ENCODE assay signal across 22 cellular contexts in genomic region chr14:95015046-95015445, GRCh38.
"Had no signal": no experiment of that assay in that cellular context is flagged by ENCODE, and none has a peak within 500 bp of the region (broad histone marks: within the 10 kb centered on the region; RNA-seq: fewer than 3 reads in every experiment).

No MANE protein-coding gene starts in this region.

- H3K9me3 ChIP-seq: adrenal gland had no signal

- H3K36me3 ChIP-seq: adrenal gland had no signal

- H3K4me3 ChIP-seq: adrenal gland had no signal

- H3K27ac ChIP-seq: adrenal gland had no signal

- DNase-seq: activated CD4-positive, alpha-beta T cell treated with anti-CD3 and anti-CD28 coated beads for 48 hours; activated CD4-positive, alpha-beta T cell treated with anti-CD3 and anti-CD28 coated beads, Interleukin-2, amount 50 U/mL, for 4 hours; activated CD4-positive, CD25-positive, alpha-beta regulatory T cell treated with anti-CD3 and anti-CD28 coated beads, Interleukin-2, amount 50 U/mL, for 72 hours; activated CD8-positive, alpha-beta memory T cell treated with anti-CD3 and anti-CD28 coated beads, Interleukin-2, amount 50 U/mL, for 48 hours; activated CD8-positive, alpha-beta T cell treated with anti-CD3 and anti-CD28 coated beads, Interleukin-2, amount 10 ng/mL, durations not matched to agents 7 days and 5 days; activated naive CD4-positive, alpha-beta T cell treated with anti-CD3 and anti-CD28 coated beads, Interleukin-2, amount 50 U/mL, for 16 hours; activated naive CD8-positive, alpha-beta T cell treated with anti-CD3 and anti-CD28 coated beads, Interleukin-2, amount 10 ng/mL, durations not matched to agents 7 days and 5 days; activated T-cell treated with anti-CD3 and anti-CD28 coated beads, Interleukin-2, amount 50 U/mL, for 1 hour; adrenal gland; anterior cingulate cortex; caudate nucleus; Kasumi-1; KBM-7; MV-4-11; NCI-H1092 treated with DMSO at 0.1 percent for 48 hours; NCI-H1436 treated with DMSO at 0.1 percent for 48 hours; NCI-H187; NCI-H2081; NCI-H446; NCI-H524; SHP77 treated with DMSO at 0.1 percent for 48 hours had no signal

- H3K4me1 ChIP-seq: adrenal gland had no signal

- ATAC-seq: activated CD8-positive, alpha-beta T cell treated with anti-CD3 and anti-CD28 coated beads, Interleukin-2, amount 10 ng/mL, durations not matched to agents 7 days and 5 days; WTC11 had no signal

- H3K27me3 ChIP-seq: adrenal gland had no signal
